Comparison of ENCODE assay signal across 24 cellular contexts in genomic region chr5:140297283-140297682, GRCh38. TPM values are rescaled to one million over a fixed set of nuclear protein-coding genes. Genes with fewer than 3 reads are reported as not detected.
DNase-seq lines count a peak whose midpoint lies in the region; ATAC-seq and TF ChIP-seq lines count a peak whose summit lies in the region.
"Had no signal": no experiment of that assay in that cellular context is flagged by ENCODE, and none has a peak within 500 bp of the region (broad histone marks: within the 10 kb centered on the region; RNA-seq: fewer than 3 reads in every experiment).

No MANE protein-coding gene starts in this region.

- no TSS peak for BruUV-seq in PC-3 (replicated peaks; lab: Mats Ljungman, UMichigan)

- H3K18ac ChIP-seq in trophoblast cell (ENCODE audit: low read length): no peak overlapping the region

- CTCF ChIA-PET in PC-3 (lab: Charles Lee): no interaction called here

- intact Hi-C loops in PC-3 (cut with micrococcal nuclease): loop anchor here (5.0 kb wide), 1 partner anchor 35 kb away; no protein-coding TSS in a partner anchor
- intact Hi-C loops in lower leg skin (cut with DNase I; ENCODE audit: low total_unique reads): no loop called here

- H3K9ac ChIP-seq in PC-3 (ENCODE audit: low read length): no peak overlapping the region
- no peak overlapping the region for H3K9ac ChIP-seq in subcutaneous abdominal adipose tissue (ENCODE audit: low read length in 5 of 5)
- H3K9ac ChIP-seq in trophoblast cell (ENCODE audit: low read length): no peak overlapping the region

- H3K27me3 ChIP-seq in PC-3 (ENCODE audit: low read length): no peaks in the 10 kb centered on the region
- H3K27me3 ChIP-seq in subcutaneous abdominal adipose tissue (ENCODE audit: control insufficient read depth in 5 of 5, insufficient read depth in 4 of 5, low read length in 5 of 5): no peaks in the 10 kb centered on the region
- no peaks in the 10 kb centered on the region for H3K27me3 ChIP-seq in trophoblast cell (ENCODE audit: insufficient read depth, low read length)
- H3K27me3 ChIP-seq: ovary had no signal

- no peak overlapping the region for H2BK5ac ChIP-seq in trophoblast cell (ENCODE audit: low read depth, low read length, poor library complexity)

- H3K79me2 ChIP-seq in PC-3 (ENCODE audit: low read length) (peaks cover 93% of the 10 kb centered on the region), trophoblast cell (ENCODE audit: control insufficient read depth, insufficient read depth, low read length, poor library complexity) (no peaks in the 10 kb centered on the region)

- no peak overlapping the region for H2AK5ac ChIP-seq in trophoblast cell (ENCODE audit: low read length)

- peaks cover 11% of the 10 kb centered on the region for H3F3A ChIP-seq in PC-3 (ENCODE audit: low read length, unreplicated experiment)

- TF ChIP-seq CTCF in PC-3 (conservative IDR thresholded peaks at IDR 0.05; ENCODE audit: low read depth, low read length) (no peak), brain (conservative IDR thresholded peaks at IDR 0.05) (no peak), lower leg skin (IDR thresholded peaks at IDR 0.05) (no peak)

- DNase-seq in PC-3 (no peak), trophoblast cell (no peak), lower leg skin (ENCODE audit: low spot score in 2 of 2) (no peak)
- no peak for DNase-seq in activated CD4-positive, CD25-positive, alpha-beta regulatory T cell treated with anti-CD3 and anti-CD28 coated beads, Interleukin-2, amount 50 U/mL, for 72 hours
- DNase-seq: activated CD4-positive, alpha-beta T cell treated with anti-CD3 and anti-CD28 coated beads, Interleukin-2, amount 10 ng/mL, durations not matched to agents 7 days and 5 days; activated naive CD8-positive, alpha-beta T cell treated with anti-CD3 and anti-CD28 coated beads for 36 hours; AML-193; DMS79 treated with DMSO at 0.1 percent for 48 hours; HCEC 1CT; Kasumi-1; naive thymus-derived CD4-positive, alpha-beta T cell; NCI-H1105; NCI-H2081 treated with DMSO at 0.1 percent for 48 hours; NCI-H510A treated with DMSO at 0.1 percent for 48 hours; ovary; RPMI8226; stimulated activated CD4-positive, alpha-beta T cell treated with anti-CD3 and anti-CD28 coated beads, Interleukin-1b, Interleukin-23, amount 100 ng/mL, for 48 hours; stimulated activated naive CD4-positive, alpha-beta T cell treated with Interleukin-2 at 50 U/mL for 16 hours; T-helper 1 cell had no signal

- WGBS in mesodermal cell (ENCODE audit: insufficient coverage in 2 of 2), 2 experiments: 93 to 96% methylated on average over 3 to 4 of the region's 5 CpGs
- 100% methylated on average over 1 of the region's 5 CpGs for WGBS in trophoblast cell (ENCODE audit: extremely low coverage, insufficient coverage, insufficient read length)
- 76 to 80% methylated on average over 5 of the region's 5 CpGs for WGBS in lower leg skin, 2 donors

- no peak overlapping the region for H3K4me3 ChIP-seq in PC-3 (ENCODE audit: low read length)
- H3K4me3 ChIP-seq in mesodermal cell (ENCODE audit: extremely low read depth, insufficient read depth, low read length, poor library complexity, severe bottlenecking): no peak overlapping the region
- H3K4me3 ChIP-seq in subcutaneous abdominal adipose tissue (ENCODE audit: low read depth in 1 of 5, low read length in 5 of 5): no peak overlapping the region
- H3K4me3 ChIP-seq in trophoblast cell (ENCODE audit: low read depth, low read length): no peak overlapping the region
- H3K4me3 ChIP-seq in lower leg skin (ENCODE audit: low read depth, poor library complexity, severe bottlenecking): no peak overlapping the region
- H3K4me3 ChIP-seq: ovary had no signal

- H3K36me3 ChIP-seq in PC-3 (ENCODE audit: low read depth, low read length): peaks cover 10% of the 10 kb centered on the region; the same call in 1 of the 2 replicates
- peaks cover 24% of the 10 kb centered on the region for H3K36me3 ChIP-seq in mesodermal cell (ENCODE audit: control insufficient read depth, insufficient read depth, low read length)
- peaks cover 0 to 11% (median 2%) of the 10 kb centered on the region in 5 donors for H3K36me3 ChIP-seq in subcutaneous abdominal adipose tissue (ENCODE audit: control insufficient read depth in 5 of 5, insufficient read depth in 5 of 5, low read length in 5 of 5)
- peaks cover 8% of the 10 kb centered on the region in 2 experiments for H3K36me3 ChIP-seq in trophoblast cell (ENCODE audit: control insufficient read depth in 1 of 2, insufficient read depth in 2 of 2, low read length in 2 of 2)
- H3K36me3 ChIP-seq: ovary had no signal

- H2AFZ ChIP-seq in PC-3 (ENCODE audit: low read length): no peak overlapping the region
- no peak overlapping the region for H2AFZ ChIP-seq in trophoblast cell (ENCODE audit: insufficient read depth, low read length, poor library complexity)

- H3K4me3 Mint-ChIP-seq in brain: peak overlapping the region in 4 of 5 experiments; percentile 15 to 65 (median 42)
- H3K4me3 Mint-ChIP-seq: activated CD4-positive, alpha-beta T cell treated with anti-CD3 and anti-CD28 coated beads, Interleukin-2, amount 10 ng/mL, durations not matched to agents 7 days and 5 days; activated naive CD8-positive, alpha-beta T cell treated with anti-CD3 and anti-CD28 coated beads for 36 hours; naive thymus-derived CD4-positive, alpha-beta T cell; type B pancreatic cell had no signal

- peaks cover 5% of the 10 kb centered on the region for H3K79me1 ChIP-seq in trophoblast cell (ENCODE audit: low read length)

- H3K27ac Mint-ChIP-seq in brain: no peak overlapping the region
- H3K27ac Mint-ChIP-seq: activated CD4-positive, alpha-beta T cell treated with anti-CD3 and anti-CD28 coated beads, Interleukin-2, amount 10 ng/mL, durations not matched to agents 7 days and 5 days; activated naive CD8-positive, alpha-beta T cell treated with anti-CD3 and anti-CD28 coated beads for 36 hours; activated T-helper 2 cell treated with anti-CD3 and anti-CD28 coated beads, Interferon-gamma antibody, Interleukin-2, Interleukin-4, amounts not matched to agents 10 μg/mL and 5 μg/mL and 100 μg/mL, durations not matched to agents 14 hours and 24 hours and 36 hours had no signal

- no peak overlapping the region for H4K91ac ChIP-seq in trophoblast cell (ENCODE audit: low read depth, low read length)

- TF ChIP-seq POLR2A in lower leg skin (IDR thresholded peaks at IDR 0.05): no peak

- H3K4ac ChIP-seq in trophoblast cell (ENCODE audit: low read depth, low read length): no peak overlapping the region

- H3K9me3 ChIP-seq in PC-3 (ENCODE audit: low read length) (no peaks in the 10 kb centered on the region), mesodermal cell (ENCODE audit: control insufficient read depth, low read length) (no peaks in the 10 kb centered on the region), subcutaneous abdominal adipose tissue (ENCODE audit: control insufficient read depth in 5 of 5, low read length in 5 of 5) (no peaks in the 10 kb centered on the region), trophoblast cell (ENCODE audit: insufficient read depth, low read depth, low read length) (no peaks in the 10 kb centered on the region)
- H3K9me3 ChIP-seq: ovary had no signal

- H3K27ac ChIP-seq in PC-3 (ENCODE audit: low read length) (peak overlapping the region; percentile 53; the same call in 1 of the 2 replicates), mesodermal cell (ENCODE audit: low read depth, low read length, severe bottlenecking) (peak overlapping the region; percentile 30), subcutaneous abdominal adipose tissue (ENCODE audit: low read depth, low read length) (peak overlapping the region; percentile 45), trophoblast cell (ENCODE audit: low read depth, low read length) (no peak overlapping the region)
- H3K27ac ChIP-seq: ovary had no signal

- H4K12ac ChIP-seq in trophoblast cell (ENCODE audit: low read depth, low read length): no peak overlapping the region

- H4K20me1 ChIP-seq in PC-3 (ENCODE audit: low read length): peaks cover 6% of the 10 kb centered on the region; the same call in 1 of the 2 replicates

- no peak overlapping the region for H2BK120ac ChIP-seq in trophoblast cell (ENCODE audit: insufficient read depth, low read length, poor library complexity)

- H3K14ac ChIP-seq in trophoblast cell (ENCODE audit: low read length): no peak overlapping the region

- no peak overlapping the region for H3K23ac ChIP-seq in trophoblast cell (ENCODE audit: low read length)

- H3K27me3 Mint-ChIP-seq in brain: no peaks in the 10 kb centered on the region
- H3K27me3 Mint-ChIP-seq: activated CD4-positive, alpha-beta T cell treated with anti-CD3 and anti-CD28 coated beads, Interleukin-2, amount 10 ng/mL, durations not matched to agents 7 days and 5 days; activated naive CD8-positive, alpha-beta T cell treated with anti-CD3 and anti-CD28 coated beads for 36 hours; naive thymus-derived CD4-positive, alpha-beta T cell; type B pancreatic cell had no signal

- peaks cover 92% of the 10 kb centered on the region for H3K4me1 Mint-ChIP-seq in brain

- no peaks in the 10 kb centered on the region for H3K9me2 ChIP-seq in PC-3 (replicated peaks; ENCODE audit: low read length)

- H3K4me1 ChIP-seq in PC-3 (ENCODE audit: insufficient read depth, low read length) (peaks cover 85% of the 10 kb centered on the region), mesodermal cell (ENCODE audit: control insufficient read depth, insufficient read depth, low read length, poor library complexity, severe bottlenecking) (peaks cover 53% of the 10 kb centered on the region), subcutaneous abdominal adipose tissue (ENCODE audit: control insufficient read depth in 5 of 5, insufficient read depth in 5 of 5, low read length in 5 of 5) (peaks cover 2 to 64% (median 56%) of the 10 kb centered on the region in 5 donors), trophoblast cell (ENCODE audit: control insufficient read depth in 1 of 2, insufficient read depth in 2 of 2, low read length in 2 of 2) (peaks cover 2 to 6% of the 10 kb centered on the region in 2 experiments)

- H3K4me2 ChIP-seq in PC-3 (ENCODE audit: low read length) (no peak overlapping the region), trophoblast cell (ENCODE audit: low read length) (no peak overlapping the region)

- H2BK12ac ChIP-seq in trophoblast cell (ENCODE audit: low read length): no peak overlapping the region

- H3K9me3 Mint-ChIP-seq in brain: no peaks in the 10 kb centered on the region
- H3K9me3 Mint-ChIP-seq: activated CD4-positive, alpha-beta T cell treated with anti-CD3 and anti-CD28 coated beads, Interleukin-2, amount 10 ng/mL, durations not matched to agents 7 days and 5 days; activated naive CD8-positive, alpha-beta T cell treated with anti-CD3 and anti-CD28 coated beads for 36 hours; activated T-helper 2 cell treated with anti-CD3 and anti-CD28 coated beads, Interferon-gamma antibody, Interleukin-2, Interleukin-4, amounts not matched to agents 10 μg/mL and 5 μg/mL and 100 μg/mL, durations not matched to agents 14 hours and 24 hours and 36 hours; naive thymus-derived CD4-positive, alpha-beta T cell; type B pancreatic cell had no signal

- ATAC-seq in PC-3: no peak
- ATAC-seq: naive thymus-derived CD4-positive, alpha-beta T cell had no signal

- peaks cover 31% of the 10 kb centered on the region for H3K36me3 Mint-ChIP-seq in brain

- POLR2A ChIA-PET in PC-3 (lab: Charles Lee; ENCODE audit: unreplicated experiment): no interaction called here

- no peak overlapping the region for H4K8ac ChIP-seq in trophoblast cell (ENCODE audit: low read depth, low read length)

RNA-seq across cellular contexts. Expression of gene PFDN1, which starts 5.6 kb away (rescaled TPM):
- 91.9 and 125 TPM in 2 replicates for total RNA-seq in PC-3 (2014; rRNA removed)
- polyA plus RNA-seq in brain (ENCODE audit: insufficient read depth, low read depth, low replicate concordance): 92.3 TPM
- polyA plus RNA-seq in mesodermal cell (2013, experiment 1 of 2): 116 TPM
- polyA plus RNA-seq in mesodermal cell (2013, experiment 2 of 2): 109 TPM
- 210 and 218 TPM in 2 replicates for polyA plus RNA-seq in trophoblast cell (2013)
- 10 to 100 TPM; 43.3 to 78.6 (median 59.7) TPM for total RNA-seq in lower leg skin

RNA-seq across cellular contexts. Expression of gene HBEGF, which starts 49.1 kb away (rescaled TPM):
- total RNA-seq in PC-3 (2014; rRNA removed): 82.6 and 85.9 TPM in 2 replicates
- polyA plus RNA-seq in brain (ENCODE audit: insufficient read depth, low read depth, low replicate concordance): 8.8 TPM
- polyA plus RNA-seq in mesodermal cell (2013, experiment 1 of 2): 17.1 TPM
- polyA plus RNA-seq in mesodermal cell (2013, experiment 2 of 2): 13.9 TPM
- 15.7 and 18.8 TPM in 2 replicates for polyA plus RNA-seq in trophoblast cell (2013)
- 10 to 100 TPM; 16.6 to 24.3 (median 18.4) TPM for total RNA-seq in lower leg skin
- polyA plus RNA-seq: naive thymus-derived CD4-positive, alpha-beta T cell had no signal
